In genomic region chr12:49658276-49658675, GRCh38 we compare ENCODE assay signal across 19 cellular contexts. TPM values are rescaled to one million over a fixed set of nuclear protein-coding genes. Genes with fewer than 3 reads are reported as not detected.
DNase-seq lines count a peak whose midpoint lies in the region; ATAC-seq and TF ChIP-seq lines count a peak whose summit lies in the region.
"Had no signal": no experiment of that assay in that cellular context is flagged by ENCODE, and none has a peak within 500 bp of the region (broad histone marks: within the 10 kb centered on the region; RNA-seq: fewer than 3 reads in every experiment).

No MANE protein-coding gene starts in this region.

- no peaks in the 10 kb centered on the region for H3K27me3 Mint-ChIP-seq in T-helper 2 cell treated with Interferon-gamma antibody and Interleukin-4, amounts not matched to agents 5 μg/mL and 100 μg/mL, for 36 hours (ENCODE audit: low read depth)
- no peaks in the 10 kb centered on the region for H3K27me3 Mint-ChIP-seq in CD4-positive, CD25-positive, alpha-beta regulatory T cell
- H3K27me3 Mint-ChIP-seq in central memory CD8-positive, alpha-beta T cell = no peaks in the 10 kb centered on the region
- H3K27me3 Mint-ChIP-seq in nephron (ENCODE audit: low read depth) = no peaks in the 10 kb centered on the region

- intact Hi-C loops in testis (cut with DNase I; ENCODE audit: low total_unique reads) = no loop called here

- H3K4me1 ChIP-seq in CD4-positive, CD25-positive, alpha-beta regulatory T cell (ENCODE audit: control insufficient read depth, insufficient read depth, low read length, poor library complexity, severe bottlenecking) = peaks cover 24% of the 10 kb centered on the region
- H3K4me1 ChIP-seq in testis = peaks cover 34% of the 10 kb centered on the region
- H3K4me1 ChIP-seq: Caco-2 had no signal

- DNase-seq in T-helper 2 cell treated with Interferon-gamma antibody and Interleukin-4, amounts not matched to agents 5 μg/mL and 100 μg/mL, for 36 hours (ENCODE audit: low spot score) = no peak
- DNase-seq in T-helper 2 cell = no peak
- no peak for DNase-seq in CD4-positive, CD25-positive, alpha-beta regulatory T cell
- DNase-seq in central memory CD8-positive, alpha-beta T cell (ENCODE audit: low spot score in 2 of 2) = no peak
- no peak for DNase-seq in central memory CD4-positive, alpha-beta T cell
- no peak for DNase-seq in testis
- DNase-seq in stimulated activated CD4-positive, alpha-beta T cell treated with anti-CD3 and anti-CD28 coated beads, Interleukin-1b, Interleukin-23, amount 100 ng/mL, for 48 hours = no peak
- DNase-seq: C1 segment of cervical spinal cord; Caco-2; DMS53; H7; KG1; NCI-H1048; NCI-H226; NCI-H526; NK-92 treated with Interleukin-12 subunit alpha and Interleukin-12 subunit beta, amount 100 ng/mL, for 24 hours; OCI-M1 had no signal

- H3K9me3 ChIP-seq in CD4-positive, CD25-positive, alpha-beta regulatory T cell (ENCODE audit: control insufficient read depth in 2 of 2, low read length in 2 of 2) = no peaks in the 10 kb centered on the region
- H3K9me3 ChIP-seq in testis = no peaks in the 10 kb centered on the region
- H3K9me3 ChIP-seq: Caco-2 had no signal

- H3K36me3 Mint-ChIP-seq in T-helper 2 cell treated with Interferon-gamma antibody and Interleukin-4, amounts not matched to agents 5 μg/mL and 100 μg/mL, for 36 hours (ENCODE audit: low read depth) = peaks cover 49% of the 10 kb centered on the region
- peaks cover 45% of the 10 kb centered on the region for H3K36me3 Mint-ChIP-seq in CD4-positive, CD25-positive, alpha-beta regulatory T cell
- peaks cover 6% of the 10 kb centered on the region for H3K36me3 Mint-ChIP-seq in central memory CD8-positive, alpha-beta T cell (ENCODE audit: insufficient read depth)
- H3K36me3 Mint-ChIP-seq in nephron (ENCODE audit: low read depth) = peaks cover 72% of the 10 kb centered on the region

- no peak for TF ChIP-seq POLR2A in testis (IDR thresholded peaks at IDR 0.05)

- H3K27ac Mint-ChIP-seq in T-helper 2 cell treated with Interferon-gamma antibody and Interleukin-4, amounts not matched to agents 5 μg/mL and 100 μg/mL, for 36 hours = peak overlapping the region; percentile 43
- H3K27ac Mint-ChIP-seq in CD4-positive, CD25-positive, alpha-beta regulatory T cell = peak overlapping the region in 2 of 3 donors; percentile 92
- H3K27ac Mint-ChIP-seq in central memory CD8-positive, alpha-beta T cell (ENCODE audit: low read depth) = peak overlapping the region; percentile 90
- peak overlapping the region in 2 of 3 experiments; percentile 5 to 15 for H3K27ac Mint-ChIP-seq in nephron

- H3K9me3 Mint-ChIP-seq in T-helper 2 cell treated with Interferon-gamma antibody and Interleukin-4, amounts not matched to agents 5 μg/mL and 100 μg/mL, for 36 hours = no peaks in the 10 kb centered on the region
- peaks cover 0 to 2% (median 0%) of the 10 kb centered on the region in 7 donors for H3K9me3 Mint-ChIP-seq in CD4-positive, CD25-positive, alpha-beta regulatory T cell
- no peaks in the 10 kb centered on the region for H3K9me3 Mint-ChIP-seq in central memory CD8-positive, alpha-beta T cell
- no peaks in the 10 kb centered on the region for H3K9me3 Mint-ChIP-seq in nephron

- H3K4me3 ChIP-seq in CD4-positive, CD25-positive, alpha-beta regulatory T cell (ENCODE audit: low read depth, low read length) = no peak overlapping the region
- no peak overlapping the region for H3K4me3 ChIP-seq in testis

- no peaks in the 10 kb centered on the region for H3K27me3 ChIP-seq in CD4-positive, CD25-positive, alpha-beta regulatory T cell (ENCODE audit: control insufficient read depth, insufficient read depth, low read length)
- no peaks in the 10 kb centered on the region for H3K27me3 ChIP-seq in testis

- H3K4me1 Mint-ChIP-seq in T-helper 2 cell treated with Interferon-gamma antibody and Interleukin-4, amounts not matched to agents 5 μg/mL and 100 μg/mL, for 36 hours (ENCODE audit: low read depth) = peaks cover 46% of the 10 kb centered on the region
- peaks cover 7 to 62% (median 32%) of the 10 kb centered on the region in 4 donors for H3K4me1 Mint-ChIP-seq in CD4-positive, CD25-positive, alpha-beta regulatory T cell
- peaks cover 49% of the 10 kb centered on the region for H3K4me1 Mint-ChIP-seq in central memory CD8-positive, alpha-beta T cell
- H3K4me1 Mint-ChIP-seq in nephron = peaks cover 19% of the 10 kb centered on the region

- no peak overlapping the region for H3K27ac ChIP-seq in CD4-positive, CD25-positive, alpha-beta regulatory T cell (ENCODE audit: insufficient read depth, low read length, poor library complexity, severe bottlenecking)
- no peak overlapping the region for H3K27ac ChIP-seq in testis
- H3K27ac ChIP-seq: 22Rv1 had no signal

- no peak for ATAC-seq in CD4-positive, CD25-positive, alpha-beta regulatory T cell (ENCODE audit: low read depth in 2 of 2)
- ATAC-seq in central memory CD8-positive, alpha-beta T cell (replicated peaks; ENCODE audit: extremely low read depth, poor library complexity, severe bottlenecking) = no peak

- H3K4me3 Mint-ChIP-seq in T-helper 2 cell treated with Interferon-gamma antibody and Interleukin-4, amounts not matched to agents 5 μg/mL and 100 μg/mL, for 36 hours = no peak overlapping the region
- peak overlapping the region in 1 of 4 donors; percentile 73 for H3K4me3 Mint-ChIP-seq in CD4-positive, CD25-positive, alpha-beta regulatory T cell
- H3K4me3 Mint-ChIP-seq in central memory CD8-positive, alpha-beta T cell = no peak overlapping the region
- H3K4me3 Mint-ChIP-seq in nephron = no peak overlapping the region

- TF ChIP-seq CTCF in nephron (IDR thresholded peaks at IDR 0.05; ENCODE audit: unreplicated experiment in 3 of 3) = no peak
- no peak for TF ChIP-seq CTCF in testis (IDR thresholded peaks at IDR 0.05)

- H3K36me3 ChIP-seq in CD4-positive, CD25-positive, alpha-beta regulatory T cell (ENCODE audit: control insufficient read depth, insufficient read depth, low read length) = peaks cover 37% of the 10 kb centered on the region
- no peaks in the 10 kb centered on the region for H3K36me3 ChIP-seq in testis (ENCODE audit: low read depth, missing control alignments)

- 93 to 94% methylated on average over 6 to 13 of the region's 13 CpGs for WGBS in testis, 2 donors

RNA-seq across cellular contexts. Expression of gene PRPF40B, which starts 34.9 kb away (rescaled TPM):
- 6.3 TPM for total RNA-seq in CD4-positive, CD25-positive, alpha-beta regulatory T cell
- polyA plus RNA-seq in CD4-positive, CD25-positive, alpha-beta regulatory T cell = 1 to 10 TPM in 3 of 4 donors, under 1 TPM in 1; 0.78 to 3.2 (median 1.7) TPM
- total RNA-seq in testis = 10 to 100 TPM; 49.2 to 66.7 TPM
- 66.8 TPM for polyA plus RNA-seq in testis (ENCODE audit: insufficient read depth, low read depth, low replicate concordance)

RNA-seq across cellular contexts. Expression of gene FMNL3, which starts 48.9 kb away (rescaled TPM):
- total RNA-seq in CD4-positive, CD25-positive, alpha-beta regulatory T cell = 21.4 TPM
- 1 to 10 TPM; 3.8 to 9.0 (median 5.0) TPM for polyA plus RNA-seq in CD4-positive, CD25-positive, alpha-beta regulatory T cell
- total RNA-seq in testis = 10 to 100 TPM; 40.5 to 73.5 TPM
- polyA plus RNA-seq in testis (ENCODE audit: insufficient read depth, low read depth, low replicate concordance) = 26.0 TPM

RNA-seq across cellular contexts. Expression of gene FAM186B, which starts 52.8 kb away (rescaled TPM):
- not detected for total RNA-seq in CD4-positive, CD25-positive, alpha-beta regulatory T cell
- under 1 TPM in 1 of 4 donors, not detected in 3; 0.14 TPM for polyA plus RNA-seq in CD4-positive, CD25-positive, alpha-beta regulatory T cell
- 10 to 100 TPM; 54.9 to 68.6 TPM for total RNA-seq in testis
- polyA plus RNA-seq in testis (ENCODE audit: insufficient read depth, low read depth, low replicate concordance) = 178 TPM

Comparison
In these comparisons a context has a peak if more than half of its experiments do, and no peak if none do; other contexts are left out.
1. H3K27ac Mint-ChIP-seq: peak in every context shown above with its lines; median percentile 92 in CD4-positive, CD25-positive, alpha-beta regulatory T cell; 90 in central memory CD8-positive, alpha-beta T cell; 43 in T-helper 2 cell treated with Interferon-gamma antibody and Interleukin-4, amounts not matched to agents 5 μg/mL and 100 μg/mL, for 36 hours; 10 in nephron.
2. RNA of gene FAM186B, which starts 52.8 kb away (total RNA-seq): 54.9 to 68.6 TPM in testis; not detected in CD4-positive, CD25-positive, alpha-beta regulatory T cell (single experiment); every median in the first group is over 10 times any median in the second.